ENCODE assay signal across 1 cellular context in the genomic region with DNA sequence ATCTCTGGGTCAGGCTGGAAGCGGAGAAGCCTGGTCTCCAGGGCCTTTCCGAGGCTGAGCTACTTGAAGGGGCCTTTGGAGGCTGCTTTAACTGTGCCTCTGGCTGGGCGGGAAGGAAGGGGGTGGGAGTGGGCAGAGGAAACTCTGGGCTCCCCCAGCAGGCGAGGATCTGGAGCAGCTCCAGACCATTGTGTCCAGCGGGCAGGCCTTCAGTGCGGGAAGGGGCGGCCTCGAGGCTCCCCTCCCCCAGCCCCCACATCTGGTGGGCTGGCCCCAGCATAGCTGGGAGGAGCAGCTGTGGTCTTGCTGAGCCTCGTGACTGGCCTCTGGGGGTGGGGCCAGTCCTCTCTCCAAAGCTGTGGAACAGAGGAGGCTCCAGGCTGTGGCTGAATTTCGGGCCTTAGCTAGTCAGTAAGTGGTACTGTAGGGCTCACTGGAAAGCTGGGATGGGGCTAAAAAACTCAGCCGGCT.
A peak's percentile ranks its signal among the peaks of the same experiment; 100 is the strongest.
TF ChIP-seq lines count a peak whose summit lies in the region.

No MANE protein-coding gene starts in this region.

TF ChIP-seq in K562, 482 proteins besides CTCF, POLR2A, EP300 and RAD21 (continues in another document):
- no peak for TF ChIP-seq CREM (IDR thresholded peaks at IDR 0.05; ENCODE audit: low read depth)
- TF ChIP-seq TAF9B (IDR thresholded peaks at IDR 0.05; ENCODE audit: partially characterized antibody), result no peak
- no peak for TF ChIP-seq XRCC3 (IDR thresholded peaks at IDR 0.05)
- TF ChIP-seq HDGF (IDR thresholded peaks at IDR 0.05), result no peak
- TF ChIP-seq ESRRA (IDR thresholded peaks at IDR 0.05; ENCODE audit: borderline replicate concordance, low read depth), result peak; percentile 41; the same call in 1 of the 2 replicates
- TF ChIP-seq DMBX1 (CRISPR knock-in tag; IDR thresholded peaks at IDR 0.05; ENCODE audit: borderline replicate concordance), result no peak
- 0 out of 2 replicates have a peak, but pooled peaks have one; percentile 47 for TF ChIP-seq LEF1 (IDR thresholded peaks at IDR 0.05)
- no peak for TF ChIP-seq THRAP3 (IDR thresholded peaks at IDR 0.05; ENCODE audit: borderline replicate concordance)
- TF ChIP-seq, protein P1, sequence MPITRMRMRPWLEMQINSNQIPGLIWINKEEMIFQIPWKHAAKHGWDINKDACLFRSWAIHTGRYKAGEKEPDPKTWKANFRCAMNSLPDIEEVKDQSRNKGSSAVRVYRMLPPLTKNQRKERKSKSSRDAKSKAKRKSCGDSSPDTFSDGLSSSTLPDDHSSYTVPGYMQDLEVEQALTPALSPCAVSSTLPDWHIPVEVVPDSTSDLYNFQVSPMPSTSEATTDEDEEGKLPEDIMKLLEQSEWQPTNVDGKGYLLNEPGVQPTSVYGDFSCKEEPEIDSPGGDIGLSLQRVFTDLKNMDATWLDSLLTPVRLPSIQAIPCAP (CRISPR knock-in tag; IDR thresholded peaks at IDR 0.05; ENCODE audit: borderline replicate concordance), result no peak
- no peak for TF ChIP-seq ZNF780A (CRISPR knock-in tag; IDR thresholded peaks at IDR 0.05)
- no peak for TF ChIP-seq BMI1 (IDR thresholded peaks at IDR 0.05; ENCODE audit: low read length)
- no peak for TF ChIP-seq ZBTB8A (IDR thresholded peaks at IDR 0.05; ENCODE audit: partially characterized antibody)
- TF ChIP-seq KAT7 (CRISPR knock-in tag; IDR thresholded peaks at IDR 0.05; ENCODE audit: borderline replicate concordance), result no peak
- TF ChIP-seq ZNF217 (CRISPR knock-in tag; IDR thresholded peaks at IDR 0.05), result no peak
- peak; percentile 73 for TF ChIP-seq MYC (IDR thresholded peaks at IDR 0.05; ENCODE audit: low read depth, low read length)
- TF ChIP-seq MYC (CRISPR knock-in tag; IDR thresholded peaks at IDR 0.05; ENCODE audit: borderline replicate concordance, low read depth), result no peak
- TF ChIP-seq, protein P2, sequence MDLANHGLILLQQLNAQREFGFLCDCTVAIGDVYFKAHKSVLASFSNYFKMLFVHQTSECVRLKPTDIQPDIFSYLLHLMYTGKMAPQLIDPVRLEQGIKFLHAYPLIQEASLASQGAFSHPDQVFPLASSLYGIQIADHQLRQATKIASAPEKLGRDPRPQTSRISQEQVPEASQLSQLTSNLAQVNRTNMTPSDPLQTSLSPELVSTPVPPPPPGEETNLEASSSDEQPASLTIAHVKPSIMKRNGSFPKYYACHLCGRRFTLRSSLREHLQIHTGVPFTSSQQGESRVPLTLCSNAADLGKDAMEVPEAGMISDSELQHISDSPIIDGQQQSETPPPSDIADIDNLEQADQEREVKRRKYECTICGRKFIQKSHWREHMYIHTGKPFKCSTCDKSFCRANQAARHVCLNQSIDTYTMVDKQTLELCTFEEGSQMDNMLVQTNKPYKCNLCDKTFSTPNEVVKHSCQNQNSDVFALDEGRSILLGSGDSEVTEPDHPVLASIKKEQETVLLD (IDR thresholded peaks at IDR 0.05), result no peak
- TF ChIP-seq SRF (CRISPR knock-in tag; IDR thresholded peaks at IDR 0.05), result 0 out of 4 replicates have a peak, but pooled peaks of 1 of the 2 experiments have one; percentile 52
- TF ChIP-seq, protein P3, sequence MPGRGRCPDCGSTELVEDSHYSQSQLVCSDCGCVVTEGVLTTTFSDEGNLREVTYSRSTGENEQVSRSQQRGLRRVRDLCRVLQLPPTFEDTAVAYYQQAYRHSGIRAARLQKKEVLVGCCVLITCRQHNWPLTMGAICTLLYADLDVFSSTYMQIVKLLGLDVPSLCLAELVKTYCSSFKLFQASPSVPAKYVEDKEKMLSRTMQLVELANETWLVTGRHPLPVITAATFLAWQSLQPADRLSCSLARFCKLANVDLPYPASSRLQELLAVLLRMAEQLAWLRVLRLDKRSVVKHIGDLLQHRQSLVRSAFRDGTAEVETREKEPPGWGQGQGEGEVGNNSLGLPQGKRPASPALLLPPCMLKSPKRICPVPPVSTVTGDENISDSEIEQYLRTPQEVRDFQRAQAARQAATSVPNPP (IDR thresholded peaks at IDR 0.05; ENCODE audit: borderline replicate concordance, insufficient read depth, insufficient read length), result no peak
- TF ChIP-seq NR2F6 (CRISPR knock-in tag; IDR thresholded peaks at IDR 0.05), result no peak
- no peak for TF ChIP-seq HOXB6 (CRISPR knock-in tag; IDR thresholded peaks at IDR 0.05; ENCODE audit: borderline replicate concordance)
- TF ChIP-seq NR2C1 (IDR thresholded peaks at IDR 0.05), result no peak
- TF ChIP-seq NR2C1 (tag; IDR thresholded peaks at IDR 0.05), result no peak
- TF ChIP-seq ATF7 (IDR thresholded peaks at IDR 0.05), result peak; percentile 53; the same call in 1 of the 2 replicates
- TF ChIP-seq BRF1 (IDR thresholded peaks at IDR 0.05; ENCODE audit: borderline replicate concordance, extremely low read depth, insufficient read length), result no peak
- TF ChIP-seq PTRF (tag; IDR thresholded peaks at IDR 0.05), result no peak
- no peak for TF ChIP-seq TCF7L2 (IDR thresholded peaks at IDR 0.05; ENCODE audit: low read depth, low read length)
- TF ChIP-seq, protein P4, sequence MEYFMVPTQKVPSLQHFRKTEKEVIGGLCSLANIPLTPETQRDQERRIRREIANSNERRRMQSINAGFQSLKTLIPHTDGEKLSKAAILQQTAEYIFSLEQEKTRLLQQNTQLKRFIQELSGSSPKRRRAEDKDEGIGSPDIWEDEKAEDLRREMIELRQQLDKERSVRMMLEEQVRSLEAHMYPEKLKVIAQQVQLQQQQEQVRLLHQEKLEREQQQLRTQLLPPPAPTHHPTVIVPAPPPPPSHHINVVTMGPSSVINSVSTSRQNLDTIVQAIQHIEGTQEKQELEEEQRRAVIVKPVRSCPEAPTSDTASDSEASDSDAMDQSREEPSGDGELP (CRISPR knock-in tag; IDR thresholded peaks at IDR 0.05; ENCODE audit: borderline replicate concordance), result peak; percentile 92; the same call in 1 of the 2 replicates
- TF ChIP-seq RUNX1 (IDR thresholded peaks at IDR 0.05; ENCODE audit: low read depth), result no peak
- TF ChIP-seq ZNF124 (CRISPR knock-in tag; IDR thresholded peaks at IDR 0.05), result no peak
- no peak for TF ChIP-seq KDM1A (IDR thresholded peaks at IDR 0.05)
- no peak for TF ChIP-seq ERF (CRISPR knock-in tag; IDR thresholded peaks at IDR 0.05)
- TF ChIP-seq ZBED1 (IDR thresholded peaks at IDR 0.05), result no peak
- 0 out of 2 replicates have a peak, but pooled peaks have one; percentile 27 for TF ChIP-seq ZNF644 (tag; IDR thresholded peaks at IDR 0.05; ENCODE audit: low read depth)
- TF ChIP-seq TRIM24 (IDR thresholded peaks at IDR 0.05), result 0 out of 4 replicates have a peak, but pooled peaks of 1 of the 2 experiments have one; percentile 21
- TF ChIP-seq ZNF668 (CRISPR knock-in tag; IDR thresholded peaks at IDR 0.05), result no peak
- TF ChIP-seq, protein P5, sequence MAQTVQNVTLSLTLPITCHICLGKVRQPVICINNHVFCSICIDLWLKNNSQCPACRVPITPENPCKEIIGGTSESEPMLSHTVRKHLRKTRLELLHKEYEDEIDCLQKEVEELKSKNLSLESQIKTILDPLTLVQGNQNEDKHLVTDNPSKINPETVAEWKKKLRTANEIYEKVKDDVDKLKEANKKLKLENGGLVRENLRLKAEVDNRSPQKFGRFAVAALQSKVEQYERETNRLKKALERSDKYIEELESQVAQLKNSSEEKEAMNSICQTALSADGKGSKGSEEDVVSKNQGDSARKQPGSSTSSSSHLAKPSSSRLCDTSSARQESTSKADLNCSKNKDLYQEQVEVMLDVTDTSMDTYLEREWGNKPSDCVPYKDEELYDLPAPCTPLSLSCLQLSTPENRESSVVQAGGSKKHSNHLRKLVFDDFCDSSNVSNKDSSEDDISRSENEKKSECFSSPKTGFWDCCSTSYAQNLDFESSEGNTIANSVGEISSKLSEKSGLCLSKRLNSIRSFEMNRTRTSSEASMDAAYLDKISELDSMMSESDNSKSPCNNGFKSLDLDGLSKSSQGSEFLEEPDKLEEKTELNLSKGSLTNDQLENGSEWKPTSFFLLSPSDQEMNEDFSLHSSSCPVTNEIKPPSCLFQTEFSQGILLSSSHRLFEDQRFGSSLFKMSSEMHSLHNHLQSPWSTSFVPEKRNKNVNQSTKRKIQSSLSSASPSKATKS (CRISPR knock-in tag; IDR thresholded peaks at IDR 0.05), result no peak
- TF ChIP-seq, protein P6, sequence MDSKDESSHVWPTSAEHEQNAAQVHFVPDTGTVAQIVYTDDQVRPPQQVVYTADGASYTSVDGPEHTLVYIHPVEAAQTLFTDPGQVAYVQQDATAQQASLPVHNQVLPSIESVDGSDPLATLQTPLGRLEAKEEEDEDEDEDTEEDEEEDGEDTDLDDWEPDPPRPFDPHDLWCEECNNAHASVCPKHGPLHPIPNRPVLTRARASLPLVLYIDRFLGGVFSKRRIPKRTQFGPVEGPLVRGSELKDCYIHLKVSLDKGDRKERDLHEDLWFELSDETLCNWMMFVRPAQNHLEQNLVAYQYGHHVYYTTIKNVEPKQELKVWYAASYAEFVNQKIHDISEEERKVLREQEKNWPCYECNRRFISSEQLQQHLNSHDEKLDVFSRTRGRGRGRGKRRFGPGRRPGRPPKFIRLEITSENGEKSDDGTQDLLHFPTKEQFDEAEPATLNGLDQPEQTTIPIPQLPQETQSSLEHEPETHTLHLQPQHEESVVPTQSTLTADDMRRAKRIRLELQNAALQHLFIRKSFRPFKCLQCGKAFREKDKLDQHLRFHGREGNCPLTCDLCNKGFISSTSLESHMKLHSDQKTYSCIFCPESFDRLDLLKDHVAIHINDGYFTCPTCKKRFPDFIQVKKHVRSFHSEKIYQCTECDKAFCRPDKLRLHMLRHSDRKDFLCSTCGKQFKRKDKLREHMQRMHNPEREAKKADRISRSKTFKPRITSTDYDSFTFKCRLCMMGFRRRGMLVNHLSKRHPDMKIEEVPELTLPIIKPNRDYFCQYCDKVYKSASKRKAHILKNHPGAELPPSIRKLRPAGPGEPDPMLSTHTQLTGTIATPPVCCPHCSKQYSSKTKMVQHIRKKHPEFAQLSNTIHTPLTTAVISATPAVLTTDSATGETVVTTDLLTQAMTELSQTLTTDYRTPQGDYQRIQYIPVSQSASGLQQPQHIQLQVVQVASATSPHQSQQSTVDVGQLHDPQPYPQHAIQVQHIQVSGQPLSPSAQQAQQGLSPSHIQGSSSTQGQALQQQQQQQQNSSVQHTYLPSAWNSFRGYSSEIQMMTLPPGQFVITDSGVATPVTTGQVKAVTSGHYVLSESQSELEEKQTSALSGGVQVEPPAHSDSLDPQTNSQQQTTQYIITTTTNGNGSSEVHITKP (IDR thresholded peaks at IDR 0.05; ENCODE audit: partially characterized antibody), result peak; percentile 89
- TF ChIP-seq HNRNPLL (IDR thresholded peaks at IDR 0.05; ENCODE audit: low read depth, low read length, poor library complexity, severe bottlenecking), result no peak
- TF ChIP-seq PHB2 (IDR thresholded peaks at IDR 0.05; ENCODE audit: low read depth), result no peak
- no peak for TF ChIP-seq ZEB2 (IDR thresholded peaks at IDR 0.05)
- TF ChIP-seq TAF7 (tag; IDR thresholded peaks at IDR 0.05), result no peak; the same call in 1 of the 2 replicates
- TF ChIP-seq TEAD2 (tag; IDR thresholded peaks at IDR 0.05), result no peak
- no peak for TF ChIP-seq STAT5A (IDR thresholded peaks at IDR 0.05; ENCODE audit: borderline replicate concordance, low read length)
- TF ChIP-seq RFX5 (IDR thresholded peaks at IDR 0.05; ENCODE audit: low read depth, low read length), result no peak
- peak; percentile 77 for TF ChIP-seq ZFX (CRISPR knock-in tag; IDR thresholded peaks at IDR 0.05)
- TF ChIP-seq TOE1 (IDR thresholded peaks at IDR 0.05; ENCODE audit: borderline replicate concordance), result peak; percentile 81; the same call in 1 of the 2 replicates
- no peak for TF ChIP-seq TOE1 (CRISPR knock-in tag; IDR thresholded peaks at IDR 0.05; ENCODE audit: borderline replicate concordance, low read depth)
- TF ChIP-seq TCF3 (CRISPR knock-in tag; IDR thresholded peaks at IDR 0.05), result no peak
- TF ChIP-seq DNMT1 (IDR thresholded peaks at IDR 0.05), result no peak
- TF ChIP-seq KDM2B (CRISPR knock-in tag; IDR thresholded peaks at IDR 0.05), result no peak
- TF ChIP-seq CC2D1A (IDR thresholded peaks at IDR 0.05), result no peak
- TF ChIP-seq, protein P7, sequence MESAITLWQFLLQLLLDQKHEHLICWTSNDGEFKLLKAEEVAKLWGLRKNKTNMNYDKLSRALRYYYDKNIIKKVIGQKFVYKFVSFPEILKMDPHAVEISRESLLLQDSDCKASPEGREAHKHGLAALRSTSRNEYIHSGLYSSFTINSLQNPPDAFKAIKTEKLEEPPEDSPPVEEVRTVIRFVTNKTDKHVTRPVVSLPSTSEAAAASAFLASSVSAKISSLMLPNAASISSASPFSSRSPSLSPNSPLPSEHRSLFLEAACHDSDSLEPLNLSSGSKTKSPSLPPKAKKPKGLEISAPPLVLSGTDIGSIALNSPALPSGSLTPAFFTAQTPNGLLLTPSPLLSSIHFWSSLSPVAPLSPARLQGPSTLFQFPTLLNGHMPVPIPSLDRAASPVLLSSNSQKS (CRISPR knock-in tag; IDR thresholded peaks at IDR 0.05), result no peak
- no peak for TF ChIP-seq POLR2H (tag; IDR thresholded peaks at IDR 0.05; ENCODE audit: low read depth)
- TF ChIP-seq, protein P8, sequence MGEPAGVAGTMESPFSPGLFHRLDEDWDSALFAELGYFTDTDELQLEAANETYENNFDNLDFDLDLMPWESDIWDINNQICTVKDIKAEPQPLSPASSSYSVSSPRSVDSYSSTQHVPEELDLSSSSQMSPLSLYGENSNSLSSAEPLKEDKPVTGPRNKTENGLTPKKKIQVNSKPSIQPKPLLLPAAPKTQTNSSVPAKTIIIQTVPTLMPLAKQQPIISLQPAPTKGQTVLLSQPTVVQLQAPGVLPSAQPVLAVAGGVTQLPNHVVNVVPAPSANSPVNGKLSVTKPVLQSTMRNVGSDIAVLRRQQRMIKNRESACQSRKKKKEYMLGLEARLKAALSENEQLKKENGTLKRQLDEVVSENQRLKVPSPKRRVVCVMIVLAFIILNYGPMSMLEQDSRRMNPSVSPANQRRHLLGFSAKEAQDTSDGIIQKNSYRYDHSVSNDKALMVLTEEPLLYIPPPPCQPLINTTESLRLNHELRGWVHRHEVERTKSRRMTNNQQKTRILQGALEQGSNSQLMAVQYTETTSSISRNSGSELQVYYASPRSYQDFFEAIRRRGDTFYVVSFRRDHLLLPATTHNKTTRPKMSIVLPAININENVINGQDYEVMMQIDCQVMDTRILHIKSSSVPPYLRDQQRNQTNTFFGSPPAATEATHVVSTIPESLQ (CRISPR knock-in tag; IDR thresholded peaks at IDR 0.05), result no peak
- no peak for TF ChIP-seq ZNF699 (CRISPR knock-in tag; IDR thresholded peaks at IDR 0.05; ENCODE audit: insufficient replicate concordance)
- TF ChIP-seq ETV1 (tag; conservative IDR thresholded peaks at IDR 0.05; ENCODE audit: low read depth), result no peak
- TF ChIP-seq, protein P9, sequence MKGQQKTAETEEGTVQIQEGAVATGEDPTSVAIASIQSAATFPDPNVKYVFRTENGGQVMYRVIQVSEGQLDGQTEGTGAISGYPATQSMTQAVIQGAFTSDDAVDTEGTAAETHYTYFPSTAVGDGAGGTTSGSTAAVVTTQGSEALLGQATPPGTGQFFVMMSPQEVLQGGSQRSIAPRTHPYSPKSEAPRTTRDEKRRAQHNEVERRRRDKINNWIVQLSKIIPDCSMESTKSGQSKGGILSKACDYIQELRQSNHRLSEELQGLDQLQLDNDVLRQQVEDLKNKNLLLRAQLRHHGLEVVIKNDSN (CRISPR knock-in tag; IDR thresholded peaks at IDR 0.05), result peak; percentile 81
- no peak; a peak in 1 of 4 replicates for TF ChIP-seq FOXK2 (conservative IDR thresholded peaks at IDR 0.05 in 1 of 2, IDR thresholded peaks at IDR 0.05 in 1 of 2; ENCODE audit: low read depth in 2 of 2)
- TF ChIP-seq ZNF316 (IDR thresholded peaks at IDR 0.05), result no peak
- no peak for TF ChIP-seq ZNF253 (CRISPR knock-in tag; conservative IDR thresholded peaks at IDR 0.05)
- TF ChIP-seq ZNF717 (CRISPR knock-in tag; IDR thresholded peaks at IDR 0.05), result no peak
- TF ChIP-seq POLR2AphosphoS2 (IDR thresholded peaks at IDR 0.05; ENCODE audit: low read length), result no peak
